In genomic region chr12:104219361-104219892, GRCh38 we compare ENCODE assay signal across 8 cellular contexts. TPM values are rescaled to one million over a fixed set of nuclear protein-coding genes. Genes with fewer than 3 reads are reported as not detected.
A peak's percentile ranks its signal among the peaks of the same experiment; 100 is the strongest.
DNase-seq lines count a peak whose midpoint lies in the region; ATAC-seq and TF ChIP-seq lines count a peak whose summit lies in the region.

No MANE protein-coding gene starts in this region.

- no peak overlapping the region for H2AK5ac ChIP-seq in trophoblast cell (ENCODE audit: low read length)

- DNase-seq in activated CD8-positive, alpha-beta memory T cell treated with anti-CD3 and anti-CD28 coated beads, Interleukin-2, amount 10 ng/mL, durations not matched to agents 7 days and 5 days = no peak
- no peak for DNase-seq in activated CD8-positive, alpha-beta memory T cell treated with anti-CD3 and anti-CD28 coated beads, Interleukin-2, amount 50 U/mL, for 48 hours
- DNase-seq in SHP77 treated with DMSO at 0.1 percent for 48 hours (lab: John Stamatoyannopoulos, UW) (peak; percentile 69), epithelial cell of proximal tubule (ENCODE audit: low read depth) (peak; percentile 92), trophoblast cell (peak; percentile 32 to 91)
- DNase-seq in activated CD4-positive, alpha-beta T cell treated with anti-CD3 and anti-CD28 coated beads for 4 hours = no peak

- H3K18ac ChIP-seq in trophoblast cell (ENCODE audit: low read length) = no peak overlapping the region

- no peaks in the 10 kb centered on the region for H3K9me3 ChIP-seq in trophoblast cell (ENCODE audit: insufficient read depth, low read depth, low read length)

- peaks cover 25% of the 10 kb centered on the region for H3K27me3 Mint-ChIP-seq in activated CD8-positive, alpha-beta memory T cell treated with anti-CD3 and anti-CD28 coated beads, Interleukin-2, amount 10 ng/mL, durations not matched to agents 7 days and 5 days

- peaks cover 6 to 7% of the 10 kb centered on the region in 2 experiments for H3K4me1 ChIP-seq in trophoblast cell (ENCODE audit: control insufficient read depth in 1 of 2, insufficient read depth in 2 of 2, low read length in 2 of 2)

- peaks cover 38% of the 10 kb centered on the region for H3K4me1 Mint-ChIP-seq in activated CD8-positive, alpha-beta memory T cell treated with anti-CD3 and anti-CD28 coated beads, Interleukin-2, amount 10 ng/mL, durations not matched to agents 7 days and 5 days

- H4K91ac ChIP-seq in trophoblast cell (ENCODE audit: low read depth, low read length) = no peak overlapping the region

- CTCF ChIA-PET in activated CD8-positive, alpha-beta memory T cell treated with anti-CD3 and anti-CD28 coated beads, Interleukin-2, amount 10 ng/mL, durations not matched to agents 7 days and 5 days (lab: Charles Lee) = interaction anchor here (0.8 to 5.8 kb wide), 7 partner anchors 10 to 92 kb away, joined by 3 to 47 read pairs (median 3); no protein-coding TSS in a partner anchor

- no CpG with 5 or more reads among the region's 4 CpGs for WGBS in trophoblast cell (ENCODE audit: extremely low coverage, insufficient coverage, insufficient read length)

- H4K8ac ChIP-seq in trophoblast cell (ENCODE audit: low read depth, low read length) = no peak overlapping the region

- no peak overlapping the region for H3K4ac ChIP-seq in trophoblast cell (ENCODE audit: low read depth, low read length)

- H2BK12ac ChIP-seq in trophoblast cell (ENCODE audit: low read length) = no peak overlapping the region

- peaks cover 6% of the 10 kb centered on the region for H3K27me3 ChIP-seq in trophoblast cell (ENCODE audit: insufficient read depth, low read length)

- no peak overlapping the region for H3K23ac ChIP-seq in trophoblast cell (ENCODE audit: low read length)

- H3K36me3 ChIP-seq in trophoblast cell (ENCODE audit: control insufficient read depth in 1 of 2, insufficient read depth in 2 of 2, low read length in 2 of 2) = no peaks in the 10 kb centered on the region

- no peak overlapping the region for H4K12ac ChIP-seq in trophoblast cell (ENCODE audit: low read depth, low read length)

- H3K14ac ChIP-seq in trophoblast cell (ENCODE audit: low read length) = no peak overlapping the region

- no peak overlapping the region for H2AFZ ChIP-seq in trophoblast cell (ENCODE audit: insufficient read depth, low read length, poor library complexity)

- peaks cover 6% of the 10 kb centered on the region for H3K79me2 ChIP-seq in trophoblast cell (ENCODE audit: control insufficient read depth, insufficient read depth, low read length, poor library complexity)

- H3K79me1 ChIP-seq in trophoblast cell (ENCODE audit: low read length) = peaks cover 8% of the 10 kb centered on the region

- TF ChIP-seq CTCF in epithelial cell of proximal tubule (conservative IDR thresholded peaks at IDR 0.05; ENCODE audit: low read depth, low read length) = no peak

- H3K27ac ChIP-seq in trophoblast cell (ENCODE audit: low read depth, low read length) = no peak overlapping the region

- peak overlapping the region; percentile 45 for H3K27ac Mint-ChIP-seq in activated CD8-positive, alpha-beta memory T cell treated with anti-CD3 and anti-CD28 coated beads, Interleukin-2, amount 10 ng/mL, durations not matched to agents 7 days and 5 days

- no peak overlapping the region for H3K9ac ChIP-seq in trophoblast cell (ENCODE audit: low read length)

- no peaks in the 10 kb centered on the region for H3K9me3 Mint-ChIP-seq in activated CD8-positive, alpha-beta memory T cell treated with anti-CD3 and anti-CD28 coated beads, Interleukin-2, amount 10 ng/mL, durations not matched to agents 7 days and 5 days (ENCODE audit: low read depth)

- H3K4me2 ChIP-seq in trophoblast cell (ENCODE audit: low read length) = no peak overlapping the region

- peaks cover 6% of the 10 kb centered on the region for H3K36me3 Mint-ChIP-seq in activated CD8-positive, alpha-beta memory T cell treated with anti-CD3 and anti-CD28 coated beads, Interleukin-2, amount 10 ng/mL, durations not matched to agents 7 days and 5 days

- H3K4me3 ChIP-seq in epithelial cell of proximal tubule (ENCODE audit: low read depth, low read length) (no peak overlapping the region), trophoblast cell (ENCODE audit: low read depth, low read length) (no peak overlapping the region)

- no peak overlapping the region for H3K4me3 Mint-ChIP-seq in activated CD8-positive, alpha-beta memory T cell treated with anti-CD3 and anti-CD28 coated beads, Interleukin-2, amount 10 ng/mL, durations not matched to agents 7 days and 5 days

- ATAC-seq in activated CD8-positive, alpha-beta memory T cell treated with anti-CD3 and anti-CD28 coated beads, Interleukin-2, amount 10 ng/mL, durations not matched to agents 7 days and 5 days = no peak
- ATAC-seq in HG03045 (IDR thresholded peaks at IDR 0.05; ENCODE audit: unreplicated experiment) = no peak
- no peak for ATAC-seq in GM21529 (IDR thresholded peaks at IDR 0.05; ENCODE audit: unreplicated experiment)

- H2BK5ac ChIP-seq in trophoblast cell (ENCODE audit: low read depth, low read length, poor library complexity) = no peak overlapping the region

- no peak overlapping the region for H2BK120ac ChIP-seq in trophoblast cell (ENCODE audit: insufficient read depth, low read length, poor library complexity)

RNA-seq across cellular contexts. Expression of gene TXNRD1, which starts 3.8 kb away (rescaled TPM):
- 100 to 1,000 TPM; 109 to 118 TPM for total RNA-seq in activated CD8-positive, alpha-beta memory T cell treated with anti-CD3 and anti-CD28 coated beads, Interleukin-2, amount 10 ng/mL, durations not matched to agents 7 days and 5 days
- total RNA-seq in epithelial cell of proximal tubule = 268 and 307 TPM in 2 replicates
- polyA plus RNA-seq in trophoblast cell (2013) = 149 TPM in 2 replicates

Comparison
In these comparisons a context has a peak if more than half of its experiments do, and no peak if none do; other contexts are left out.
1. DNase-seq: peak in SHP77 treated with DMSO at 0.1 percent for 48 hours (single experiment), epithelial cell of proximal tubule (single experiment) and trophoblast cell (2 of 2); none in activated CD8-positive, alpha-beta memory T cell treated with anti-CD3 and anti-CD28 coated beads, Interleukin-2, amount 10 ng/mL, durations not matched to agents 7 days and 5 days (single experiment), activated CD8-positive, alpha-beta memory T cell treated with anti-CD3 and anti-CD28 coated beads, Interleukin-2, amount 50 U/mL, for 48 hours (single experiment) and activated CD4-positive, alpha-beta T cell treated with anti-CD3 and anti-CD28 coated beads for 4 hours (0 of 2).